In genomic region chr4:189843392-189844009, GRCh38 we compare ENCODE assay signal across 15 cellular contexts.
DNase-seq lines count a peak whose midpoint lies in the region; ATAC-seq, FAIRE-seq and TF ChIP-seq lines count a peak whose summit lies in the region.
"Had no signal": no experiment of that assay in that cellular context is flagged by ENCODE, and none has a peak within 500 bp of the region (broad histone marks: within the 10 kb centered on the region; RNA-seq: fewer than 3 reads in every experiment).

No MANE protein-coding gene starts in this region.

- in situ Hi-C loops in K562 (cut with MboI), result no loop called here

- BruUV-seq in K562 (replicated peaks; lab: Mats Ljungman, UMichigan), result no TSS peak

- H3K9ac ChIP-seq in K562 (ENCODE audit: insufficient read depth in 1 of 2, low read depth in 2 of 2, low read length in 2 of 2), result no peak overlapping the region

- no peak overlapping the region for H3K4me3 Mint-ChIP-seq in neural crest cell
- H3K4me3 Mint-ChIP-seq: CD4-positive, alpha-beta memory T cell had no signal

- no peaks in the 10 kb centered on the region for H3K9me1 ChIP-seq in K562 (ENCODE audit: control insufficient read depth, insufficient read depth, low read length)

- H2AFZ ChIP-seq in K562 (ENCODE audit: low read depth, low read length), result no peak overlapping the region

- H3K27me3 Mint-ChIP-seq in neural crest cell (ENCODE audit: low read depth), result peaks cover 3% of the 10 kb centered on the region

- ATAC-seq in K562, result no peak
- ATAC-seq: A549, GM12878 had no signal

- DNase-seq in K562 (ENCODE audit: extremely low read depth in 1 of 4, low spot score in 3 of 4), result no peak
- peak; percentile 25 for DNase-seq in iPS-NIHi11 (ENCODE audit: low spot score)
- no peak for DNase-seq in neural crest cell (ENCODE audit: low read depth, low spot score)
- no peak for DNase-seq in erythroblast (lab: John Stamatoyannopoulos, UW)
- DNase-seq in RCC 7860 (ENCODE audit: low spot score), result no peak
- no peak for DNase-seq in activated T-cell treated with anti-CD3 and anti-CD28 coated beads, Interleukin-2, amount 50 U/mL, for 1 hour
- DNase-seq: BE2C; CD4-positive, alpha-beta memory T cell; DMS79; IMR-90 had no signal

- H4K20me1 ChIP-seq in K562 (replicated peaks; ENCODE audit: control insufficient read depth, insufficient read depth, low read length), result no peaks in the 10 kb centered on the region

- H3K36me3 Mint-ChIP-seq in neural crest cell (ENCODE audit: low read depth), result no peaks in the 10 kb centered on the region
- H3K36me3 Mint-ChIP-seq: CD4-positive, alpha-beta memory T cell had no signal

- no peaks in the 10 kb centered on the region for H3K9me3 ChIP-seq in K562 (replicated peaks; ENCODE audit: control insufficient read depth, insufficient read depth, low read depth, low read length)
- H3K9me3 ChIP-seq: A549, BE2C had no signal

- POLR2A ChIA-PET in K562 (lab: Yijun Ruan, JAX), result interaction anchor here (0.9 kb wide), 1 partner anchor 9 kb away, joined by 3 read pairs; no protein-coding TSS in a partner anchor

- no peaks in the 10 kb centered on the region for H3K36me3 ChIP-seq in K562 (ENCODE audit: control insufficient read depth, insufficient read depth, low read length)
- H3K36me3 ChIP-seq: BE2C had no signal

- WGBS in K562 (ENCODE audit: insufficient coverage, low coverage, missing lambda C conversion rate), result 0% methylated on average over 11 of the region's 11 CpGs

- no peak overlapping the region for H3K27ac Mint-ChIP-seq in neural crest cell (ENCODE audit: unreplicated experiment)
- H3K27ac Mint-ChIP-seq: CD4-positive, alpha-beta memory T cell had no signal

- H3K4me3 ChIP-seq in K562, result no peak overlapping the region
- H3K4me3 ChIP-seq: A549, GM12878 had no signal

- CTCF ChIA-PET in K562 (lab: Yijun Ruan, JAX; ENCODE audit: low intra/inter-chr PET ratio), result no interaction called here

- FAIRE-seq in K562 (lab: Jason Lieb, UNC) (no peak), RCC 7860 (lab: Jason Lieb, UNC) (no peak)
- FAIRE-seq: A549, GM12878, GM18507, H54 had no signal

- no peaks in the 10 kb centered on the region for H3K4me1 Mint-ChIP-seq in neural crest cell
- H3K4me1 Mint-ChIP-seq: CD4-positive, alpha-beta memory T cell had no signal

- TF ChIP-seq CTCF in K562 (IDR thresholded peaks at IDR 0.05 in 2 of 3, conservative IDR thresholded peaks at IDR 0.05 in 1 of 3; ENCODE audit: insufficient read depth in 2 of 3, low read depth in 1 of 3, low read length in 3 of 3) (no peak), neural crest cell (conservative IDR thresholded peaks at IDR 0.05) (peak; percentile 13)

- TF ChIP-seq EP300 in K562 (IDR thresholded peaks at IDR 0.05; ENCODE audit: low read length), result no peak

- no peaks in the 10 kb centered on the region for H3K79me2 ChIP-seq in K562 (ENCODE audit: control insufficient read depth, insufficient read depth, low read length)

- intact Hi-C loops in K562 (cut with micrococcal nuclease), result no loop called here

- H3K27me3 ChIP-seq in K562 (ENCODE audit: control insufficient read depth in 2 of 2, insufficient read depth in 2 of 2, low read length in 2 of 2), result peaks cover 0 to 10% of the 10 kb centered on the region in 2 experiments; a peak in 1 of 5 replicates
- H3K27me3 ChIP-seq: BE2C had no signal

- no peak overlapping the region for H3K4me2 ChIP-seq in K562 (ENCODE audit: insufficient read depth, low read length)
- H3K4me2 ChIP-seq: A549 had no signal

- TF ChIP-seq POLR2A in K562 (conservative IDR thresholded peaks at IDR 0.05) (no peak), erythroblast (IDR thresholded peaks at IDR 0.05; ENCODE audit: low read length) (no peak)

- H3K27ac ChIP-seq in K562 (ENCODE audit: extremely low read depth, low read depth, low read length), result no peak overlapping the region
- H3K27ac ChIP-seq: A549, C4-2B had no signal

- H3K9me3 Mint-ChIP-seq in neural crest cell, result peaks cover 6% of the 10 kb centered on the region

- H3K4me1 ChIP-seq in K562 (replicated peaks in 1 of 2; ENCODE audit: control insufficient read depth in 2 of 2, insufficient read depth in 2 of 2, low read length in 2 of 2), result no peaks in the 10 kb centered on the region; a peak in 1 of 5 replicates
- H3K4me1 ChIP-seq: A549, BE2C had no signal

- no peak for TF ChIP-seq RAD21 in K562 (CRISPR knock-in tag; conservative IDR thresholded peaks at IDR 0.05 in 1 of 2, IDR thresholded peaks at IDR 0.05 in 1 of 2)

TF ChIP-seq in K562, 482 proteins besides CTCF, POLR2A, EP300 and RAD21:
- peak; percentile 66 for TF ChIP-seq ZNF316 (IDR thresholded peaks at IDR 0.05)
- TF ChIP-seq C11orf30 (IDR thresholded peaks at IDR 0.05; ENCODE audit: low read depth), result peak; percentile 55; the same call in 1 of the 2 replicates
- TF ChIP-seq MAFG (tag; conservative IDR thresholded peaks at IDR 0.05), result peak; percentile 62
- no peak for TF ChIP-seq HDAC8 (tag; IDR thresholded peaks at IDR 0.05)
TF ChIP-seq in K562: peak in this region for 3.
